In the genomic region with DNA sequence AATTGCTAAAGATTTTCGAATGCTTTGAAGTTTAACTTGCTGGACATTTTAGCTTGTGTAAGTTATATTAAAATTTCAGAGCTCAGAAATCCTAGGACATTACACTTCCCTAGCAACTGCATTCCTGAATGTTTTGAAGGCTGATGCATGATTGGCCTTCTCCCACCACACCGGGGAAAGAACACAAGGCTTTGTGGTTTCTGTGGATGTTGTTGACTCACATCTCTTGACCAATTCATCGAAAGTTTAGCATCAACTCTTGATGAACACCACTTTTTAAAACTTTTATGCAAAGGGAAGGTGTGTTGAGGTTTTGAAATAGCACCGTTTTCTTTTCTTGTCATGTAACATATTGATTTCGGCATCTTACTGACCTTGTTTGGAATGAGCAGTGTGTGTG, we compare ENCODE assay signal across 21 cellular contexts.
A peak's percentile ranks its signal among the peaks of the same experiment; 100 is the strongest.
DNase-seq lines count a peak whose midpoint lies in the region; ATAC-seq, FAIRE-seq and TF ChIP-seq lines count a peak whose summit lies in the region.
"Had no signal": no experiment of that assay in that cellular context is flagged by ENCODE, and none has a peak within 500 bp of the region (broad histone marks: within the 10 kb centered on the region; RNA-seq: fewer than 3 reads in every experiment).

No MANE protein-coding gene starts in this region.

- POLR2A ChIA-PET in CD8-positive, alpha-beta T cell (lab: Charles Lee): no interaction called here

- no peak for ATAC-seq in CD8-positive, alpha-beta T cell
- no peak for ATAC-seq in HG03025 (IDR thresholded peaks at IDR 0.05; ENCODE audit: low FRiP score, unreplicated experiment)
- ATAC-seq: esophagus mucosa, pancreas had no signal

- peaks cover 3% of the 10 kb centered on the region for H3K9me3 Mint-ChIP-seq in CD8-positive, alpha-beta T cell
- H3K9me3 Mint-ChIP-seq: activated T-helper 1 cell treated with anti-CD3 and anti-CD28 coated beads, Interleukin-12 subunit alpha, Interleukin-12 subunit beta, Interleukin-2, Interleukin-4 antibody, amounts not matched to agents 30 ng/mL and 10 ng/mL and 1 ng/mL, durations not matched to agents 14 hours and 24 hours and 36 hours; dendritic cell treated with granulocyte-macrophage colony-stimulating factor and Interleukin-4, amounts not matched to agents 40 ng/mL and 50 ng/mL, for 4 days; stimulated activated naive CD8-positive, alpha-beta T cell treated with anti-CD3 and anti-CD28 coated beads, Interleukin-15, Interleukin-2, amounts not matched to agents 100 ng/mL and 50 ng/mL, for 24 hours had no signal

- H3K4me1 Mint-ChIP-seq in CD8-positive, alpha-beta T cell (ENCODE audit: low read depth): no peaks in the 10 kb centered on the region
- H3K4me1 Mint-ChIP-seq: CD8-positive, alpha-beta memory T cell had no signal

- no peak overlapping the region for H3K27ac Mint-ChIP-seq in CD8-positive, alpha-beta T cell
- H3K27ac Mint-ChIP-seq: activated T-helper 1 cell treated with anti-CD3 and anti-CD28 coated beads, Interleukin-12 subunit alpha, Interleukin-12 subunit beta, Interleukin-2, Interleukin-4 antibody, amounts not matched to agents 30 ng/mL and 10 ng/mL and 1 ng/mL, durations not matched to agents 14 hours and 24 hours and 36 hours; dendritic cell treated with granulocyte-macrophage colony-stimulating factor and Interleukin-4, amounts not matched to agents 40 ng/mL and 50 ng/mL, for 4 days; stimulated activated naive CD8-positive, alpha-beta T cell treated with anti-CD3 and anti-CD28 coated beads, Interleukin-15, Interleukin-2, amounts not matched to agents 100 ng/mL and 50 ng/mL, for 24 hours had no signal

- CTCF ChIA-PET in CD8-positive, alpha-beta T cell (lab: Charles Lee): interaction anchor here (0.6 kb wide), 1 partner anchor 126 kb away, joined by 6 read pairs; no protein-coding TSS in a partner anchor

- H3K4me1 ChIP-seq in CD8-positive, alpha-beta T cell (ENCODE audit: insufficient read depth, low read length): no peaks in the 10 kb centered on the region
- H3K4me1 ChIP-seq: pancreas, SJCRH30 had no signal

- no peak overlapping the region for H3K4me3 ChIP-seq in epithelial cell of esophagus (ENCODE audit: low read length)
- H3K4me3 ChIP-seq in CD8-positive, alpha-beta T cell (ENCODE audit: low read depth, low read length): no peak overlapping the region
- H3K4me3 ChIP-seq: pancreas, SJCRH30 had no signal

- H3K36me3 ChIP-seq in CD8-positive, alpha-beta T cell (ENCODE audit: insufficient read depth, low read length): no peaks in the 10 kb centered on the region
- H3K36me3 ChIP-seq: pancreas, SJCRH30 had no signal

- intact Hi-C loops in CD8-positive, alpha-beta T cell (cut with DNase I, micrococcal nuclease): no loop called here

- H3K27ac ChIP-seq in CD8-positive, alpha-beta T cell (ENCODE audit: low read depth, low read length): no peak overlapping the region
- H3K27ac ChIP-seq: KMS-11, pancreas, SJCRH30 had no signal

- H3K27me3 ChIP-seq in CD8-positive, alpha-beta T cell (ENCODE audit: insufficient read depth, low read length): no peaks in the 10 kb centered on the region
- H3K27me3 ChIP-seq: pancreas, SJCRH30 had no signal

- no peaks in the 10 kb centered on the region for H3K36me3 Mint-ChIP-seq in CD8-positive, alpha-beta T cell
- H3K36me3 Mint-ChIP-seq: CD8-positive, alpha-beta memory T cell had no signal

- no peaks in the 10 kb centered on the region for H3K27me3 Mint-ChIP-seq in CD8-positive, alpha-beta T cell (ENCODE audit: low read depth)
- H3K27me3 Mint-ChIP-seq: CD8-positive, alpha-beta memory T cell; dendritic cell treated with granulocyte-macrophage colony-stimulating factor and Interleukin-4, amounts not matched to agents 40 ng/mL and 50 ng/mL, for 4 days; stimulated activated naive CD8-positive, alpha-beta T cell treated with anti-CD3 and anti-CD28 coated beads, Interleukin-15, Interleukin-2, amounts not matched to agents 100 ng/mL and 50 ng/mL, for 24 hours had no signal

- DNase-seq in GM18507 (ENCODE audit: extremely low spot score, insufficient read length, low read depth): peak; percentile 12
- peak; percentile 88 for DNase-seq in LHCN-M2 (ENCODE audit: low read depth)
- peak; percentile 32 for DNase-seq in epithelial cell of esophagus (ENCODE audit: low read depth)
- no peak for DNase-seq in COLO829 (ENCODE audit: low spot score)
- DNase-seq in NCI-H510A (lab: John Stamatoyannopoulos, UW): no peak
- DNase-seq in CD8-positive, alpha-beta T cell: no peak
- DNase-seq: activated CD4-positive, alpha-beta T cell treated with anti-CD3 and anti-CD28 coated beads, Interleukin-2, amount 50 U/mL, for 1 hour; amygdala; CD8-positive, alpha-beta memory T cell; hippocampal formation; NCI-H1436; NCI-H345; pancreas; SJCRH30 had no signal

- FAIRE-seq in GM18507 (lab: Jason Lieb, UNC): no peak
- FAIRE-seq: H54, pancreas had no signal

- no peak overlapping the region for H3K4me3 Mint-ChIP-seq in CD8-positive, alpha-beta T cell
- H3K4me3 Mint-ChIP-seq: activated T-helper 1 cell treated with anti-CD3 and anti-CD28 coated beads, Interleukin-12 subunit alpha, Interleukin-12 subunit beta, Interleukin-2, Interleukin-4 antibody, amounts not matched to agents 30 ng/mL and 10 ng/mL and 1 ng/mL, durations not matched to agents 14 hours and 24 hours and 36 hours; CD8-positive, alpha-beta memory T cell; dendritic cell treated with granulocyte-macrophage colony-stimulating factor and Interleukin-4, amounts not matched to agents 40 ng/mL and 50 ng/mL, for 4 days; stimulated activated naive CD8-positive, alpha-beta T cell treated with anti-CD3 and anti-CD28 coated beads, Interleukin-15, Interleukin-2, amounts not matched to agents 100 ng/mL and 50 ng/mL, for 24 hours had no signal

- H3K9me3 ChIP-seq in CD8-positive, alpha-beta T cell (ENCODE audit: low read length): no peaks in the 10 kb centered on the region
- H3K9me3 ChIP-seq: pancreas, SJCRH30 had no signal

- no peak for TF ChIP-seq CTCF in epithelial cell of esophagus (IDR thresholded peaks at IDR 0.05; ENCODE audit: insufficient read depth, low read depth, low read length, missing control alignments)
- no peak for TF ChIP-seq CTCF in CD8-positive, alpha-beta T cell (IDR thresholded peaks at IDR 0.05)

Comparison
In these comparisons a context has a peak if more than half of its experiments do, and no peak if none do; other contexts are left out.
1. DNase-seq: peak in GM18507 (single experiment), LHCN-M2 (single experiment) and epithelial cell of esophagus (single experiment); none in COLO829 (single experiment), NCI-H510A (single experiment) and CD8-positive, alpha-beta T cell (0 of 7).